22 cellular contexts compared by ENCODE assay signal in genomic region chr17:69057280-69057679, GRCh38. TPM values are rescaled to one million over a fixed set of nuclear protein-coding genes. Genes with fewer than 3 reads are reported as not detected.
"Had no signal": no experiment of that assay in that cellular context is flagged by ENCODE, and none has a peak within 500 bp of the region (broad histone marks: within the 10 kb centered on the region; RNA-seq: fewer than 3 reads in every experiment).

No MANE protein-coding gene starts in this region.

- H3K4me2 ChIP-seq: PC-9 had no signal

- H3K27ac ChIP-seq: PC-9, WERI-Rb-1 had no signal

- H3K36me3 ChIP-seq: breast epithelium, MG63, WERI-Rb-1 had no signal

- DNase-seq: activated CD4-positive, alpha-beta T cell treated with anti-CD3 and anti-CD28 coated beads for 36 hours; activated CD4-positive, alpha-beta T cell treated with anti-CD3 and anti-CD28 coated beads, Interleukin-2, amount 50 U/mL, for 4 hours; activated CD8-positive, alpha-beta memory T cell treated with anti-CD3 and anti-CD28 coated beads, Interleukin-2, amount 50 U/mL, for 48 hours; activated CD8-positive, alpha-beta T cell treated with anti-CD3 and anti-CD28 coated beads, Interleukin-2, amount 10 ng/mL, durations not matched to agents 7 days and 5 days; activated naive CD4-positive, alpha-beta T cell treated with anti-CD3 and anti-CD28 coated beads, Interleukin-2, amount 50 U/mL, for 16 hours; activated naive CD8-positive, alpha-beta T cell treated with anti-CD3 and anti-CD28 coated beads, Interleukin-2, amount 10 ng/mL, durations not matched to agents 7 days and 5 days; activated T-cell treated with anti-CD3 and anti-CD28 coated beads, Interleukin-2, amount 50 U/mL, for 1 hour; aorta; central memory CD4-positive, alpha-beta T cell; MG63; NCI-H1105; NCI-H1436; NCI-H1694 treated with DMSO at 0.1 percent for 48 hours; NCI-H2029 treated with DMSO at 0.1 percent for 48 hours; NCI-H510A treated with DMSO at 0.1 percent for 48 hours; NCI-H69; PC-9; SIG-M5; T-helper 2 cell; T1000; WERI-Rb-1 had no signal

- ATAC-seq: activated CD4-positive, alpha-beta T cell treated with anti-CD3 and anti-CD28 coated beads for 36 hours; activated CD8-positive, alpha-beta T cell treated with anti-CD3 and anti-CD28 coated beads, Interleukin-2, amount 10 ng/mL, durations not matched to agents 7 days and 5 days had no signal

- H3K4me3 ChIP-seq: breast epithelium, MG63, PC-9 had no signal

- H3K4me1 ChIP-seq: breast epithelium had no signal

- H3K27me3 ChIP-seq: breast epithelium, MG63 had no signal

- H3K9me3 ChIP-seq: breast epithelium, MG63 had no signal

- H2AFZ ChIP-seq: PC-9 had no signal

RNA-seq across cellular contexts. Expression of gene ABCA9, which starts 3.4 kb away (rescaled TPM):
- total RNA-seq: activated CD4-positive, alpha-beta T cell treated with anti-CD3 and anti-CD28 coated beads for 36 hours; activated CD8-positive, alpha-beta T cell treated with anti-CD3 and anti-CD28 coated beads, Interleukin-2, amount 10 ng/mL, durations not matched to agents 7 days and 5 days; PC-9 had no signal
